ENCODE assay signal across 8 cellular contexts in the genomic region with DNA sequence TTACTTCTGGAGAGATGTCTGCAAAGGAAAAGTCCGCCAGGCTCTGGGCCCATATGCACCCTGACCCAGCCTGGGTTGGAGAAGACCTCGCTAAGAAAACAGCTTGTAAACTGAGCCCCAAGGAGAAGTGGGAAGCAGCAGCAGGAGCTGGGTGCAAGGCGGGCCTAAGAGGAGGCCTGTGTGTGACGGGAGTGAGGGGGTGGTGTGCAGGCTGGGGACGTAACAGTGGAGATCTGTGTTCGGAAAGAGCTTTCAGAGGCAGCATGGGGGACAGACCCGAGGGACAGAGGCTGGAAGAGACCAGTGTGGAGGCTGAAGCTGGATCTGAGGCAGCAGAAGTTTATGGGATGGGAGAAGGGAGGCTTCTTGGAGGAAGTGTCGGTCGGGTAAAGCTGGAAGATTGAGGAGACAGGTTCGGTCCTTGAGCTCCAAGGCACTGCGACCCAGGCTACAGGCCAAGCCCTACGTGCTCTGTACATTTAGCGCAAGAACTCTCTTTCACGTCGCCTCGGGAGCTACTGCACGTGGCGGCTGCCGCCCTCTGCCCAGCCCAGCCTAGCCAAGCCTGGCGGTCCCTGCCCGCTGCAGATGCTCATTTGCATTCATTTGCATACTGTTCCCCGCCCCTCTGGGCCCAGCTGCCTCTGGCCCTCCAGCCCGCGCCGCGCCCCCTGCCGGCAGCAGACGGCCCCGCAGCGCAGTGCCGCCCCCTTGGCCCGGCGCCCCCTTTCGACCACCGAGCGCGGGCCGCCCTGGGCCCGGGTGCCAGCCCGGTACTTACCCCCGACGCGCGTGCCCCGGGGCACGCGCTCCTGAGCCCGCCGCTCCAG. TPM values are rescaled to one million over a fixed set of nuclear protein-coding genes. Genes with fewer than 3 reads are reported as not detected.
DNase-seq lines count a peak whose midpoint lies in the region; ATAC-seq and TF ChIP-seq lines count a peak whose summit lies in the region.

No MANE protein-coding gene starts in this region.

- H3K27ac ChIP-seq in right atrium auricular region = no peak overlapping the region

- H3K27me3 ChIP-seq in right atrium auricular region = peaks cover 0 to 4% of the 10 kb centered on the region in 2 donors

- peaks cover 49% of the 10 kb centered on the region for H3K27me3 Mint-ChIP-seq in activated naive CD8-positive, alpha-beta T cell treated with anti-CD3 and anti-CD28 coated beads, Interleukin-2, amount 50 U/mL, for 24 hours
- H3K27me3 Mint-ChIP-seq in progenitor cell of endocrine pancreas = peaks cover 72% of the 10 kb centered on the region

- no peaks in the 10 kb centered on the region for H3K36me3 Mint-ChIP-seq in activated naive CD8-positive, alpha-beta T cell treated with anti-CD3 and anti-CD28 coated beads, Interleukin-2, amount 50 U/mL, for 24 hours (ENCODE audit: low read depth)
- no peaks in the 10 kb centered on the region for H3K36me3 Mint-ChIP-seq in progenitor cell of endocrine pancreas (ENCODE audit: insufficient read depth)

- H3K9me3 Mint-ChIP-seq in activated naive CD8-positive, alpha-beta T cell treated with anti-CD3 and anti-CD28 coated beads, Interleukin-2, amount 50 U/mL, for 24 hours = no peaks in the 10 kb centered on the region
- H3K9me3 Mint-ChIP-seq in progenitor cell of endocrine pancreas (ENCODE audit: low read depth) = no peaks in the 10 kb centered on the region

- H3K4me3 ChIP-seq in right atrium auricular region = peak overlapping the region; percentile 22 to 52

- ATAC-seq in activated naive CD8-positive, alpha-beta T cell treated with anti-CD3 and anti-CD28 coated beads, Interleukin-2, amount 50 U/mL, for 24 hours = peak; percentile 69

- peaks cover 2% of the 10 kb centered on the region for H3K4me1 Mint-ChIP-seq in activated naive CD8-positive, alpha-beta T cell treated with anti-CD3 and anti-CD28 coated beads, Interleukin-2, amount 50 U/mL, for 24 hours
- peaks cover 3% of the 10 kb centered on the region for H3K4me1 Mint-ChIP-seq in progenitor cell of endocrine pancreas (ENCODE audit: low read depth)

- H3K9me3 ChIP-seq in right atrium auricular region = no peaks in the 10 kb centered on the region

- DNase-seq in G401 (ENCODE audit: low spot score) (peak; percentile 72), NCI-H2171 treated with DMSO at 0.1 percent for 48 hours (lab: John Stamatoyannopoulos, UW) (peak; percentile 70), right atrium auricular region (ENCODE audit: low spot score) (no peak), progenitor cell of endocrine pancreas (ENCODE audit: low spot score, unreplicated experiment) (peak; percentile 39), middle frontal gyrus (ENCODE audit: extremely low spot score, low spot score) (no peak), NCI-H2081 treated with DMSO at 0.1 percent for 48 hours (lab: John Stamatoyannopoulos, UW) (no peak), SW 1271 (lab: John Stamatoyannopoulos, UW) (no peak)
- DNase-seq in activated naive CD8-positive, alpha-beta T cell treated with anti-CD3 and anti-CD28 coated beads, Interleukin-2, amount 50 U/mL, for 24 hours = peak; percentile 74

- in situ Hi-C loops in G401 (cut with HindIII; ENCODE audit: low sequenced_read_pairs) = no loop called here

- no peaks in the 10 kb centered on the region for H3K36me3 ChIP-seq in right atrium auricular region

- H3K4me1 ChIP-seq in right atrium auricular region = peaks cover 0 to 14% of the 10 kb centered on the region in 2 donors

- H3K27ac Mint-ChIP-seq in activated naive CD8-positive, alpha-beta T cell treated with anti-CD3 and anti-CD28 coated beads, Interleukin-2, amount 50 U/mL, for 24 hours = no peak overlapping the region
- H3K27ac Mint-ChIP-seq in progenitor cell of endocrine pancreas = no peak overlapping the region

- TF ChIP-seq CTCF in right atrium auricular region (IDR thresholded peaks at IDR 0.05) = peak; percentile 36 to 51
- peak; percentile 89 for TF ChIP-seq CTCF in progenitor cell of endocrine pancreas (IDR thresholded peaks at IDR 0.05; ENCODE audit: unreplicated experiment)

- H3K4me3 Mint-ChIP-seq in activated naive CD8-positive, alpha-beta T cell treated with anti-CD3 and anti-CD28 coated beads, Interleukin-2, amount 50 U/mL, for 24 hours = peak overlapping the region; percentile 43
- peak overlapping the region; percentile 40 for H3K4me3 Mint-ChIP-seq in progenitor cell of endocrine pancreas (ENCODE audit: low read depth)

RNA-seq across cellular contexts. Expression of a gene that starts 6.3 kb away (rescaled TPM):
- total RNA-seq in G401 (2014; rRNA removed; shearing (Covaris generic)) = not detected in 2 replicates
- total RNA-seq in right atrium auricular region (not detected), progenitor cell of endocrine pancreas (0.96 and 1.1 TPM in 2 replicates)

RNA-seq across cellular contexts. Expression of a gene that starts 8.6 kb away (rescaled TPM):
- 26.6 and 36.1 TPM in 2 replicates for total RNA-seq in G401 (2014; rRNA removed; shearing (Covaris generic))
- total RNA-seq in right atrium auricular region = 10 to 100 TPM in 1 of 2 donors, 1 to 10 TPM in 1; 4.7 to 37.9 TPM
- 23.2 and 27.0 TPM in 2 replicates for total RNA-seq in progenitor cell of endocrine pancreas

RNA-seq across cellular contexts. Expression of a gene that starts 21.9 kb away (rescaled TPM):
- 39.4 and 56.4 TPM in 2 replicates for total RNA-seq in G401 (2014; rRNA removed; shearing (Covaris generic))
- total RNA-seq in right atrium auricular region (100 to 1,000 TPM in 1 of 2 donors, 10 to 100 TPM in 1; 68.3 to 112 TPM), progenitor cell of endocrine pancreas (6.3 and 7.8 TPM in 2 replicates)

Comparison
In these comparisons a context has a peak if more than half of its experiments do, and no peak if none do; other contexts are left out.
1. DNase-seq: peak in G401 (single experiment), NCI-H2171 treated with DMSO at 0.1 percent for 48 hours (single experiment), activated naive CD8-positive, alpha-beta T cell treated with anti-CD3 and anti-CD28 coated beads, Interleukin-2, amount 50 U/mL, for 24 hours (single experiment) and progenitor cell of endocrine pancreas (single experiment); none in right atrium auricular region (single experiment), middle frontal gyrus (single experiment), NCI-H2081 treated with DMSO at 0.1 percent for 48 hours (single experiment) and SW 1271 (0 of 2).